ENCODE assay signal across 19 cellular contexts in genomic region chr3:125132815-125133214, GRCh38.
A peak's percentile ranks its signal among the peaks of the same experiment; 100 is the strongest.
DNase-seq lines count a peak whose midpoint lies in the region; FAIRE-seq lines count a peak whose summit lies in the region.
"Had no signal": no experiment of that assay in that cellular context is flagged by ENCODE, and none has a peak within 500 bp of the region (broad histone marks: within the 10 kb centered on the region; RNA-seq: fewer than 3 reads in every experiment).

No MANE protein-coding gene starts in this region.

- H3K79me2 ChIP-seq in Karpas-422 (ENCODE audit: low read length) (no peaks in the 10 kb centered on the region), mesendoderm (ENCODE audit: control insufficient read depth, insufficient read depth, low read length) (no peaks in the 10 kb centered on the region)

- no peaks in the 10 kb centered on the region for H3K9me3 ChIP-seq in BLaER1 treated with 17β-estradiol and CSF1 and Interleukin-3, amounts not matched to agents 10 nM and 100 nM (replicated peaks in 1 of 11)
- no peaks in the 10 kb centered on the region for H3K9me3 ChIP-seq in Karpas-422 (ENCODE audit: low read length)
- H3K9me3 ChIP-seq: ascending aorta, right lobe of liver had no signal

- no peaks in the 10 kb centered on the region for H3K27me3 Mint-ChIP-seq in dendritic cell treated with granulocyte-macrophage colony-stimulating factor and Interleukin-4, amounts not matched to agents 40 ng/mL and 50 ng/mL, for 4 days

- H2AFZ ChIP-seq in Karpas-422 (ENCODE audit: low read length), result 0 out of 2 replicates have a peak overlapping the region, but pooled peaks have one; percentile 24

- no CpG with 5 or more reads among the region's 2 CpGs for WGBS in mesendoderm (ENCODE audit: extremely low coverage, insufficient coverage, low lambda C conversion rate)

- no peaks in the 10 kb centered on the region for H3K9me3 Mint-ChIP-seq in dendritic cell treated with granulocyte-macrophage colony-stimulating factor and Interleukin-4, amounts not matched to agents 40 ng/mL and 50 ng/mL, for 4 days

- no peaks in the 10 kb centered on the region for H3K36me3 Mint-ChIP-seq in dendritic cell treated with granulocyte-macrophage colony-stimulating factor and Interleukin-4, amounts not matched to agents 40 ng/mL and 50 ng/mL, for 4 days (ENCODE audit: low read depth)

- peak; percentile 65 for FAIRE-seq in GM18507 (lab: Jason Lieb, UNC)
- FAIRE-seq: HTR-8/SVneo had no signal

- H3K56ac ChIP-seq in mesendoderm (ENCODE audit: low read length), result no peak overlapping the region

- H4K8ac ChIP-seq in mesendoderm (ENCODE audit: low read depth, low read length), result no peak overlapping the region

- no peak overlapping the region for H2BK120ac ChIP-seq in mesendoderm (ENCODE audit: low read depth, low read length)

- no peak overlapping the region for H2BK15ac ChIP-seq in mesendoderm (replicated peaks; ENCODE audit: low read depth)

- no peaks in the 10 kb centered on the region for H3K9me2 ChIP-seq in Karpas-422 (replicated peaks; ENCODE audit: insufficient read depth, low read length)

- no peak overlapping the region for H4K5ac ChIP-seq in mesendoderm (ENCODE audit: low read length)

- peak overlapping the region; percentile 80 for H3K27ac Mint-ChIP-seq in dendritic cell treated with granulocyte-macrophage colony-stimulating factor and Interleukin-4, amounts not matched to agents 40 ng/mL and 50 ng/mL, for 4 days

- H3K27ac ChIP-seq in BLaER1 treated with 17β-estradiol and CSF1 and Interleukin-3, amounts not matched to agents 10 nM and 100 nM, result peak overlapping the region in 10 of 11 experiments; percentile 15 to 73 (median 66); a peak in 18 of 22 replicates
- H3K27ac ChIP-seq in Karpas-422 (ENCODE audit: low read length) (peak overlapping the region; percentile 80), mesendoderm (ENCODE audit: low read depth, low read length) (no peak overlapping the region)
- H3K27ac ChIP-seq: ascending aorta, right lobe of liver had no signal

- no peaks in the 10 kb centered on the region for H4K20me1 ChIP-seq in BLaER1 treated with 17β-estradiol and CSF1 and Interleukin-3, amounts not matched to agents 10 nM and 100 nM
- H4K20me1 ChIP-seq in Karpas-422 (ENCODE audit: insufficient read depth, low read depth, low read length), result no peaks in the 10 kb centered on the region

- intact Hi-C loops in dendritic cell treated with granulocyte-macrophage colony-stimulating factor and Interleukin-4, amounts not matched to agents 40 ng/mL and 50 ng/mL, for 4 days (cut with micrococcal nuclease), result no loop called here

- no peak overlapping the region for H2BK5ac ChIP-seq in mesendoderm (ENCODE audit: low read length)

- no peak overlapping the region for H3K18ac ChIP-seq in mesendoderm (ENCODE audit: low read length)

- H3K23ac ChIP-seq in mesendoderm (ENCODE audit: low read length), result no peak overlapping the region

- peaks cover 70 to 85% (median 78%) of the 10 kb centered on the region in 10 experiments for H3K4me1 ChIP-seq in BLaER1 treated with 17β-estradiol and CSF1 and Interleukin-3, amounts not matched to agents 10 nM and 100 nM
- peaks cover 81% of the 10 kb centered on the region for H3K4me1 ChIP-seq in Karpas-422 (ENCODE audit: low read length)
- peaks cover 8% of the 10 kb centered on the region for H3K4me1 ChIP-seq in mesendoderm (ENCODE audit: control insufficient read depth, low read depth, low read length)
- H3K4me1 ChIP-seq: right lobe of liver had no signal

- H3K79me1 ChIP-seq in mesendoderm (ENCODE audit: low read length), result no peaks in the 10 kb centered on the region

- DNase-seq in GM18507 (ENCODE audit: extremely low spot score, insufficient read length, low read depth), result no peak
- peak; percentile 89 for DNase-seq in Karpas-422
- no peak for DNase-seq in cerebellar nuclear complex (lab: John Stamatoyannopoulos, UW)
- no peak for DNase-seq in hepatic stellate cell (ENCODE audit: low spot score)
- no peak for DNase-seq in mesendoderm
- DNase-seq in NCI-H446 treated with DMSO at 0.1 percent for 48 hours (lab: John Stamatoyannopoulos, UW), result no peak
- DNase-seq: activated CD4-positive, alpha-beta T cell treated with anti-CD3 and anti-CD28 coated beads, Interleukin-2, amount 50 U/mL, for 4 hours; activated naive CD4-positive, alpha-beta T cell treated with Interleukin-2 at 50 U/mL for 16 hours; effector CD8-positive, alpha-beta T cell; glutamatergic neuron; HCEC 1CT; NCI-H1694; right lobe of liver; stimulated activated naive CD4-positive, alpha-beta T cell treated with Interleukin-2 at 50 U/mL for 16 hours; trophoblast cell had no signal

- H2AK5ac ChIP-seq in mesendoderm (ENCODE audit: low read length), result no peak overlapping the region

- peaks cover 75% of the 10 kb centered on the region for H3K4me1 Mint-ChIP-seq in dendritic cell treated with granulocyte-macrophage colony-stimulating factor and Interleukin-4, amounts not matched to agents 40 ng/mL and 50 ng/mL, for 4 days (ENCODE audit: low read depth)

- no peak overlapping the region for H3K4ac ChIP-seq in mesendoderm (ENCODE audit: low read depth, low read length)

- peak overlapping the region; percentile 75 to 92 (median 84) for H3K4me2 ChIP-seq in BLaER1 treated with 17β-estradiol and CSF1 and Interleukin-3, amounts not matched to agents 10 nM and 100 nM
- peak overlapping the region; percentile 38 for H3K4me2 ChIP-seq in Karpas-422 (ENCODE audit: low read depth, low read length, poor library complexity, severe bottlenecking)
- H3K4me2 ChIP-seq in mesendoderm (ENCODE audit: low read length), result no peak overlapping the region

- H3K4me3 Mint-ChIP-seq in dendritic cell treated with granulocyte-macrophage colony-stimulating factor and Interleukin-4, amounts not matched to agents 40 ng/mL and 50 ng/mL, for 4 days, result no peak overlapping the region

- H3K9ac ChIP-seq in BLaER1 treated with 17β-estradiol and CSF1 and Interleukin-3, amounts not matched to agents 10 nM and 100 nM, result peak overlapping the region in 6 of 11 experiments; percentile 4 to 39 (median 16); a peak in 6 of 22 replicates
- H3K9ac ChIP-seq in Karpas-422 (ENCODE audit: low read length) (peak overlapping the region; percentile 36), mesendoderm (ENCODE audit: low read length) (no peak overlapping the region)

- no peaks in the 10 kb centered on the region for H3K27me3 ChIP-seq in BLaER1 treated with 17β-estradiol and CSF1 and Interleukin-3, amounts not matched to agents 10 nM and 100 nM
- H3K27me3 ChIP-seq in Karpas-422 (ENCODE audit: low read length) (no peaks in the 10 kb centered on the region), mesendoderm (ENCODE audit: insufficient read depth, low read length, poor library complexity) (no peaks in the 10 kb centered on the region)
- H3K27me3 ChIP-seq: ascending aorta, right lobe of liver had no signal

- peak overlapping the region in 2 of 10 experiments; percentile 2 to 5; a peak in 1 of 20 replicates for H3K4me3 ChIP-seq in BLaER1 treated with 17β-estradiol and CSF1 and Interleukin-3, amounts not matched to agents 10 nM and 100 nM
- H3K4me3 ChIP-seq in Karpas-422 (ENCODE audit: low read length), result peak overlapping the region; percentile 1; the same call in 1 of the 2 replicates
- H3K4me3 ChIP-seq in mesendoderm (ENCODE audit: low read length), result no peak overlapping the region
- H3K4me3 ChIP-seq: ascending aorta, right lobe of liver had no signal

- no peaks in the 10 kb centered on the region for H3K36me3 ChIP-seq in BLaER1 treated with 17β-estradiol and CSF1 and Interleukin-3, amounts not matched to agents 10 nM and 100 nM
- no peaks in the 10 kb centered on the region for H3K36me3 ChIP-seq in Karpas-422 (ENCODE audit: insufficient read depth, low read length)
- no peaks in the 10 kb centered on the region for H3K36me3 ChIP-seq in mesendoderm (ENCODE audit: control insufficient read depth, insufficient read depth, low read length)
- H3K36me3 ChIP-seq: ascending aorta, right lobe of liver had no signal
